1 cellular context compared by ENCODE assay signal in the genomic region with DNA sequence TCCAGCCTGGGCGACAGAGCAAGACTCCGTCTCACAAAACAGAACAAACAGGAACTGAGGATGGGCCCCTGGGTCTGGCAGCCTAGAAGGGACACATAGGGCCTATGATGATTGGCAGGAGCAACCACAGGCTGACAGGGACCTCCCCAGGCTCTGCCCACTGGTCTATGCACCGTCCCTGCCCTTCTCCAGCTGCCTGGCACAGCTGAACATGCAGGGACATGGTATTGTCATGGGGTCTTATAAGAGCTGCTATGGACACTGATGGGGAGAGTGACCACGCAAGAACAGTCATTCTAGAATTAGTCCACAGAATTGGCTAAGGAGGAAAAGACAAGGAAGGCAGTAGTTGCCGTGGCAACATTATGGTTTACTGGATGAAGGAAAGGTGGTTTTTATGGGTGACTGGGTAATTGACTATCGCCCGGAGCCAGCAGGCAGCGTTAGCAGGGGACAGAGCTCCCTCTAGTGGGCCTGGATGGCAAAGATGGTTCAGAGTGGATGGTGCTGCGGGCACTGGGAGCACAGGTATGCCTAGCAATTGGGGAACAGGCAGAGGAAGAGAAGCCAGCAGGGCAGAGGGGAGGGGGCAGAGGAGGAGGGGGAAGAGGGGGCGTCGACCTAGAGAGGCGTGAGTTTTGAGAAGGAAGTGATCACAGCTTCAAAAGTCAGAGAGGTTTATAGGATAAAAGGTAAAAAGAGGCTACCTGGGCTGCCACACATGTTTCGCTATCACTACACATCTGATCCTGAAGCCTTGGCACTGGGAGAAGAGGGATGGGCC.
TF ChIP-seq lines count a peak whose summit lies in the region.

No MANE protein-coding gene starts in this region.

TF ChIP-seq in H1, 55 proteins besides CTCF, POLR2A, EP300 and RAD21:
- TF ChIP-seq PHF8 (conservative IDR thresholded peaks at IDR 0.05; ENCODE audit: low read depth, low read length) (no peak), SIX5 (IDR thresholded peaks at IDR 0.05; ENCODE audit: low read depth, low read length) (no peak), HDAC6 (IDR thresholded peaks at IDR 0.05; ENCODE audit: low read depth, low read length) (no peak), GTF2F1 (IDR thresholded peaks at IDR 0.05; ENCODE audit: borderline replicate concordance, low read depth, low read length) (no peak), POU5F1 (IDR thresholded peaks at IDR 0.05; ENCODE audit: low read depth, low read length) (no peak), EGR1 (IDR thresholded peaks at IDR 0.05; ENCODE audit: borderline replicate concordance, low read depth, low read length) (peak; percentile 26; the same call in 1 of the 2 replicates), POLR2AphosphoS5 (IDR thresholded peaks at IDR 0.05; ENCODE audit: low read depth, low read length) (no peak), CREB1 (IDR thresholded peaks at IDR 0.05) (peak; percentile 65), TAF7 (optimal IDR thresholded peaks at IDR 0.05; ENCODE audit: borderline replicate concordance, low read depth, low read length) (no peak), CBX5 (IDR thresholded peaks at IDR 0.05; ENCODE audit: low read depth, low read length) (no peak), SP1 (IDR thresholded peaks at IDR 0.05; ENCODE audit: low read depth, low read length) (no peak), CTBP2 (IDR thresholded peaks at IDR 0.05; ENCODE audit: borderline replicate concordance, insufficient read depth, insufficient read length, low read length) (no peak), MAFK (IDR thresholded peaks at IDR 0.05; ENCODE audit: low read depth, low read length) (no peak), EZH2 (IDR thresholded peaks at IDR 0.05; ENCODE audit: low read depth, low read length, severe bottlenecking) (no peak), GABPA (IDR thresholded peaks at IDR 0.05; ENCODE audit: borderline replicate concordance, insufficient read depth, low read length) (peak; percentile 18; the same call in 1 of the 2 replicates), BCL11A (IDR thresholded peaks at IDR 0.05; ENCODE audit: low read depth in 2 of 2, low read length in 2 of 2) (no peak), CEBPB (IDR thresholded peaks at IDR 0.05; ENCODE audit: low read depth, low read length) (no peak), BACH1 (IDR thresholded peaks at IDR 0.05; ENCODE audit: low read length) (no peak), SAP30 (IDR thresholded peaks at IDR 0.05; ENCODE audit: insufficient read depth, insufficient replicate concordance, low read length) (no peak), RXRA (IDR thresholded peaks at IDR 0.05; ENCODE audit: insufficient read depth, low read depth, low read length) (no peak), TEAD4 (IDR thresholded peaks at IDR 0.05; ENCODE audit: low read depth, low read length) (peak; percentile 54; the same call in 1 of the 2 replicates), RNF2 (IDR thresholded peaks at IDR 0.05; ENCODE audit: borderline replicate concordance, low read depth, low read length, missing control alignments, poor library complexity, severe bottlenecking) (no peak), TAF1 (IDR thresholded peaks at IDR 0.05; ENCODE audit: low read depth, low read length) (no peak), JUND (IDR thresholded peaks at IDR 0.05; ENCODE audit: low read length) (peak; percentile 56; the same call in 1 of the 2 replicates), BRCA1 (IDR thresholded peaks at IDR 0.05; ENCODE audit: low read depth, low read length) (peak; percentile 35; the same call in 1 of the 2 replicates), CHD1 (IDR thresholded peaks at IDR 0.05; ENCODE audit: low read depth, low read length) (no peak), NANOG (IDR thresholded peaks at IDR 0.05; ENCODE audit: insufficient read depth, low read depth, low read length, poor library complexity, severe bottlenecking) (no peak), SIRT6 (IDR thresholded peaks at IDR 0.05; ENCODE audit: low read length) (no peak), YY1 (IDR thresholded peaks at IDR 0.05; ENCODE audit: low read depth, low read length) (peak; percentile 74; the same call in 1 of the 2 replicates), ZNF274 (IDR thresholded peaks at IDR 0.05; ENCODE audit: borderline replicate concordance, extremely low read depth, low read length) (no peak), SP4 (IDR thresholded peaks at IDR 0.05; ENCODE audit: low read length) (no peak), NRF1 (IDR thresholded peaks at IDR 0.05; ENCODE audit: low read depth, low read length) (no peak), FOSL1 (IDR thresholded peaks at IDR 0.05; ENCODE audit: insufficient read depth, low read depth, low read length) (no peak), TCF12 (IDR thresholded peaks at IDR 0.05; ENCODE audit: low read depth, low read length) (0 out of 2 replicates have a peak, but pooled peaks have one; percentile 7), CBX8 (IDR thresholded peaks at IDR 0.05; ENCODE audit: borderline replicate concordance, low read depth, low read length) (no peak), CHD2 (IDR thresholded peaks at IDR 0.05; ENCODE audit: low read length) (peak; percentile 52; the same call in 1 of the 2 replicates), HDAC2 (IDR thresholded peaks at IDR 0.05; ENCODE audit: borderline replicate concordance in 1 of 2, low read depth in 2 of 2, low read length in 2 of 2) (no peak), TBP (IDR thresholded peaks at IDR 0.05; ENCODE audit: low read depth, low read length) (peak; percentile 50; the same call in 1 of the 2 replicates), SRF (IDR thresholded peaks at IDR 0.05; ENCODE audit: low read depth, low read length) (no peak), KDM4A (IDR thresholded peaks at IDR 0.05; ENCODE audit: low read depth, low read length, severe bottlenecking) (no peak), SIN3A (conservative IDR thresholded peaks at IDR 0.05 in 1 of 2, IDR thresholded peaks at IDR 0.05 in 1 of 2; ENCODE audit: low read depth in 1 of 2, low read length in 2 of 2) (peak; percentile 25 to 88; a peak in 2 of 4 replicates), KDM5A (IDR thresholded peaks at IDR 0.05; ENCODE audit: low read length) (no peak)
- TF ChIP-seq, protein P1, sequence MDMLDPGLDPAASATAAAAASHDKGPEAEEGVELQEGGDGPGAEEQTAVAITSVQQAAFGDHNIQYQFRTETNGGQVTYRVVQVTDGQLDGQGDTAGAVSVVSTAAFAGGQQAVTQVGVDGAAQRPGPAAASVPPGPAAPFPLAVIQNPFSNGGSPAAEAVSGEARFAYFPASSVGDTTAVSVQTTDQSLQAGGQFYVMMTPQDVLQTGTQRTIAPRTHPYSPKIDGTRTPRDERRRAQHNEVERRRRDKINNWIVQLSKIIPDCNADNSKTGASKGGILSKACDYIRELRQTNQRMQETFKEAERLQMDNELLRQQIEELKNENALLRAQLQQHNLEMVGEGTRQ (IDR thresholded peaks at IDR 0.05; ENCODE audit: low read length), result no peak
- TF ChIP-seq, protein P2, sequence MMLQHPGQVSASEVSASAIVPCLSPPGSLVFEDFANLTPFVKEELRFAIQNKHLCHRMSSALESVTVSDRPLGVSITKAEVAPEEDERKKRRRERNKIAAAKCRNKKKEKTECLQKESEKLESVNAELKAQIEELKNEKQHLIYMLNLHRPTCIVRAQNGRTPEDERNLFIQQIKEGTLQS (IDR thresholded peaks at IDR 0.05; ENCODE audit: insufficient read depth, low read depth, low read length), result no peak
- TF ChIP-seq, protein P3, sequence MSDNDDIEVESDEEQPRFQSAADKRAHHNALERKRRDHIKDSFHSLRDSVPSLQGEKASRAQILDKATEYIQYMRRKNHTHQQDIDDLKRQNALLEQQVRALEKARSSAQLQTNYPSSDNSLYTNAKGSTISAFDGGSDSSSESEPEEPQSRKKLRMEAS (IDR thresholded peaks at IDR 0.05), result peak; percentile 47
- TF ChIP-seq, protein P4, sequence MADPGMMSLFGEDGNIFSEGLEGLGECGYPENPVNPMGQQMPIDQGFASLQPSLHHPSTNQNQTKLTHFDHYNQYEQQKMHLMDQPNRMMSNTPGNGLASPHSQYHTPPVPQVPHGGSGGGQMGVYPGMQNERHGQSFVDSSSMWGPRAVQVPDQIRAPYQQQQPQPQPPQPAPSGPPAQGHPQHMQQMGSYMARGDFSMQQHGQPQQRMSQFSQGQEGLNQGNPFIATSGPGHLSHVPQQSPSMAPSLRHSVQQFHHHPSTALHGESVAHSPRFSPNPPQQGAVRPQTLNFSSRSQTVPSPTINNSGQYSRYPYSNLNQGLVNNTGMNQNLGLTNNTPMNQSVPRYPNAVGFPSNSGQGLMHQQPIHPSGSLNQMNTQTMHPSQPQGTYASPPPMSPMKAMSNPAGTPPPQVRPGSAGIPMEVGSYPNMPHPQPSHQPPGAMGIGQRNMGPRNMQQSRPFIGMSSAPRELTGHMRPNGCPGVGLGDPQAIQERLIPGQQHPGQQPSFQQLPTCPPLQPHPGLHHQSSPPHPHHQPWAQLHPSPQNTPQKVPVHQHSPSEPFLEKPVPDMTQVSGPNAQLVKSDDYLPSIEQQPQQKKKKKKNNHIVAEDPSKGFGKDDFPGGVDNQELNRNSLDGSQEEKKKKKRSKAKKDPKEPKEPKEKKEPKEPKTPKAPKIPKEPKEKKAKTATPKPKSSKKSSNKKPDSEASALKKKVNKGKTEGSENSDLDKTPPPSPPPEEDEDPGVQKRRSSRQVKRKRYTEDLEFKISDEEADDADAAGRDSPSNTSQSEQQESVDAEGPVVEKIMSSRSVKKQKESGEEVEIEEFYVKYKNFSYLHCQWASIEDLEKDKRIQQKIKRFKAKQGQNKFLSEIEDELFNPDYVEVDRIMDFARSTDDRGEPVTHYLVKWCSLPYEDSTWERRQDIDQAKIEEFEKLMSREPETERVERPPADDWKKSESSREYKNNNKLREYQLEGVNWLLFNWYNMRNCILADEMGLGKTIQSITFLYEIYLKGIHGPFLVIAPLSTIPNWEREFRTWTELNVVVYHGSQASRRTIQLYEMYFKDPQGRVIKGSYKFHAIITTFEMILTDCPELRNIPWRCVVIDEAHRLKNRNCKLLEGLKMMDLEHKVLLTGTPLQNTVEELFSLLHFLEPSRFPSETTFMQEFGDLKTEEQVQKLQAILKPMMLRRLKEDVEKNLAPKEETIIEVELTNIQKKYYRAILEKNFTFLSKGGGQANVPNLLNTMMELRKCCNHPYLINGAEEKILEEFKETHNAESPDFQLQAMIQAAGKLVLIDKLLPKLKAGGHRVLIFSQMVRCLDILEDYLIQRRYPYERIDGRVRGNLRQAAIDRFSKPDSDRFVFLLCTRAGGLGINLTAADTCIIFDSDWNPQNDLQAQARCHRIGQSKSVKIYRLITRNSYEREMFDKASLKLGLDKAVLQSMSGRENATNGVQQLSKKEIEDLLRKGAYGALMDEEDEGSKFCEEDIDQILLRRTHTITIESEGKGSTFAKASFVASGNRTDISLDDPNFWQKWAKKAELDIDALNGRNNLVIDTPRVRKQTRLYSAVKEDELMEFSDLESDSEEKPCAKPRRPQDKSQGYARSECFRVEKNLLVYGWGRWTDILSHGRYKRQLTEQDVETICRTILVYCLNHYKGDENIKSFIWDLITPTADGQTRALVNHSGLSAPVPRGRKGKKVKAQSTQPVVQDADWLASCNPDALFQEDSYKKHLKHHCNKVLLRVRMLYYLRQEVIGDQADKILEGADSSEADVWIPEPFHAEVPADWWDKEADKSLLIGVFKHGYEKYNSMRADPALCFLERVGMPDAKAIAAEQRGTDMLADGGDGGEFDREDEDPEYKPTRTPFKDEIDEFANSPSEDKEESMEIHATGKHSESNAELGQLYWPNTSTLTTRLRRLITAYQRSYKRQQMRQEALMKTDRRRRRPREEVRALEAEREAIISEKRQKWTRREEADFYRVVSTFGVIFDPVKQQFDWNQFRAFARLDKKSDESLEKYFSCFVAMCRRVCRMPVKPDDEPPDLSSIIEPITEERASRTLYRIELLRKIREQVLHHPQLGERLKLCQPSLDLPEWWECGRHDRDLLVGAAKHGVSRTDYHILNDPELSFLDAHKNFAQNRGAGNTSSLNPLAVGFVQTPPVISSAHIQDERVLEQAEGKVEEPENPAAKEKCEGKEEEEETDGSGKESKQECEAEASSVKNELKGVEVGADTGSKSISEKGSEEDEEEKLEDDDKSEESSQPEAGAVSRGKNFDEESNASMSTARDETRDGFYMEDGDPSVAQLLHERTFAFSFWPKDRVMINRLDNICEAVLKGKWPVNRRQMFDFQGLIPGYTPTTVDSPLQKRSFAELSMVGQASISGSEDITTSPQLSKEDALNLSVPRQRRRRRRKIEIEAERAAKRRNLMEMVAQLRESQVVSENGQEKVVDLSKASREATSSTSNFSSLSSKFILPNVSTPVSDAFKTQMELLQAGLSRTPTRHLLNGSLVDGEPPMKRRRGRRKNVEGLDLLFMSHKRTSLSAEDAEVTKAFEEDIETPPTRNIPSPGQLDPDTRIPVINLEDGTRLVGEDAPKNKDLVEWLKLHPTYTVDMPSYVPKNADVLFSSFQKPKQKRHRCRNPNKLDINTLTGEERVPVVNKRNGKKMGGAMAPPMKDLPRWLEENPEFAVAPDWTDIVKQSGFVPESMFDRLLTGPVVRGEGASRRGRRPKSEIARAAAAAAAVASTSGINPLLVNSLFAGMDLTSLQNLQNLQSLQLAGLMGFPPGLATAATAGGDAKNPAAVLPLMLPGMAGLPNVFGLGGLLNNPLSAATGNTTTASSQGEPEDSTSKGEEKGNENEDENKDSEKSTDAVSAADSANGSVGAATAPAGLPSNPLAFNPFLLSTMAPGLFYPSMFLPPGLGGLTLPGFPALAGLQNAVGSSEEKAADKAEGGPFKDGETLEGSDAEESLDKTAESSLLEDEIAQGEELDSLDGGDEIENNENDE (IDR thresholded peaks at IDR 0.05; ENCODE audit: insufficient replicate concordance, low read length), result no peak
- TF ChIP-seq, protein P5, sequence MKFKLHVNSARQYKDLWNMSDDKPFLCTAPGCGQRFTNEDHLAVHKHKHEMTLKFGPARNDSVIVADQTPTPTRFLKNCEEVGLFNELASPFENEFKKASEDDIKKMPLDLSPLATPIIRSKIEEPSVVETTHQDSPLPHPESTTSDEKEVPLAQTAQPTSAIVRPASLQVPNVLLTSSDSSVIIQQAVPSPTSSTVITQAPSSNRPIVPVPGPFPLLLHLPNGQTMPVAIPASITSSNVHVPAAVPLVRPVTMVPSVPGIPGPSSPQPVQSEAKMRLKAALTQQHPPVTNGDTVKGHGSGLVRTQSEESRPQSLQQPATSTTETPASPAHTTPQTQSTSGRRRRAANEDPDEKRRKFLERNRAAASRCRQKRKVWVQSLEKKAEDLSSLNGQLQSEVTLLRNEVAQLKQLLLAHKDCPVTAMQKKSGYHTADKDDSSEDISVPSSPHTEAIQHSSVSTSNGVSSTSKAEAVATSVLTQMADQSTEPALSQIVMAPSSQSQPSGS (IDR thresholded peaks at IDR 0.05; ENCODE audit: low read length), result no peak
